Comparison of ENCODE assay signal across 16 cellular contexts in genomic region chr15:33894193-33894592, GRCh38.
DNase-seq lines count a peak whose midpoint lies in the region; ATAC-seq and FAIRE-seq lines count a peak whose summit lies in the region.
"Had no signal": no experiment of that assay in that cellular context is flagged by ENCODE, and none has a peak within 500 bp of the region (broad histone marks: within the 10 kb centered on the region; RNA-seq: fewer than 3 reads in every experiment).

No MANE protein-coding gene starts in this region.

- FAIRE-seq in HTR-8/SVneo (lab: Jason Lieb, UNC) = no peak
- FAIRE-seq: D721Med, endometrium had no signal

- ATAC-seq in GM18867 (IDR thresholded peaks at IDR 0.05; ENCODE audit: unreplicated experiment) (peak; percentile 80), GM19438 (IDR thresholded peaks at IDR 0.05; ENCODE audit: low read depth, unreplicated experiment) (peak; percentile 67), HG02759 (IDR thresholded peaks at IDR 0.05; ENCODE audit: unreplicated experiment) (peak; percentile 38), HG03565 (IDR thresholded peaks at IDR 0.05; ENCODE audit: unreplicated experiment) (peak; percentile 59), HG02840 (IDR thresholded peaks at IDR 0.05; ENCODE audit: low FRiP score, unreplicated experiment) (no peak)

- DNase-seq in KG1 (lab: John Stamatoyannopoulos, UW) = no peak
- no peak for DNase-seq in HTR-8/SVneo (ENCODE audit: insufficient read length, low spot score)
- DNase-seq in DMS114 treated with DMSO at 0.1 percent for 48 hours (lab: John Stamatoyannopoulos, UW; ENCODE audit: unreplicated experiment) = no peak
- DNase-seq: activated CD4-positive, alpha-beta T cell treated with anti-CD3 and anti-CD28 coated beads for 48 hours; activated T-cell treated with anti-CD3 and anti-CD28 coated beads, Interleukin-2, amount 50 U/mL, for 1 hour; cerebellar nuclear complex; foreskin fibroblast; naive B cell; NK-92 treated with Interleukin-12 subunit alpha and Interleukin-12 subunit beta, amount 100 ng/mL, for 24 hours had no signal
